ENCODE assay signal across 18 cellular contexts in genomic region chr5:35626553-35626952, GRCh38. TPM values are rescaled to one million over a fixed set of nuclear protein-coding genes. Genes with fewer than 3 reads are reported as not detected.
DNase-seq lines count a peak whose midpoint lies in the region; ATAC-seq, FAIRE-seq and TF ChIP-seq lines count a peak whose summit lies in the region.
"Had no signal": no experiment of that assay in that cellular context is flagged by ENCODE, and none has a peak within 500 bp of the region (broad histone marks: within the 10 kb centered on the region; RNA-seq: fewer than 3 reads in every experiment).

No MANE protein-coding gene starts in this region.

- peaks cover 35% of the 10 kb centered on the region for H3K4me1 Mint-ChIP-seq in activated CD4-positive, alpha-beta T cell treated with anti-CD3 and anti-CD28 coated beads for 36 hours
- H3K4me1 Mint-ChIP-seq in activated T-cell treated with anti-CD3 and anti-CD28 coated beads, Interleukin-2, amount 50 U/mL, for 72 hours (ENCODE audit: low read depth) = peaks cover 39% of the 10 kb centered on the region
- H3K4me1 Mint-ChIP-seq: GM23338 had no signal

- peak; percentile 56 for ATAC-seq in activated CD4-positive, alpha-beta T cell treated with anti-CD3 and anti-CD28 coated beads for 36 hours
- peak; percentile 23 to 54 for ATAC-seq in activated T-cell treated with anti-CD3 and anti-CD28 coated beads, Interleukin-2, amount 50 U/mL, for 72 hours (replicated peaks in 1 of 2)
- ATAC-seq in stimulated activated naive CD8-positive, alpha-beta T cell treated with anti-CD3 and anti-CD28 coated beads, Interleukin-15, Interleukin-2, amounts not matched to agents 100 U/mL and 50 U/mL, for 24 hours = peak; percentile 22
- ATAC-seq: A549, GM23338 had no signal

- CTCF ChIA-PET in activated CD4-positive, alpha-beta T cell treated with anti-CD3 and anti-CD28 coated beads for 36 hours (lab: Charles Lee) = interaction anchor here (0.6 to 1.5 kb wide), 9 partner anchors 9 to 882 kb away, joined by 3 to 6 read pairs (median 3); partner anchors contain the start of gene SPEF2

- no peaks in the 10 kb centered on the region for H3K27me3 Mint-ChIP-seq in activated CD4-positive, alpha-beta T cell treated with anti-CD3 and anti-CD28 coated beads for 36 hours
- no peaks in the 10 kb centered on the region for H3K27me3 Mint-ChIP-seq in activated T-cell treated with anti-CD3 and anti-CD28 coated beads, Interleukin-2, amount 50 U/mL, for 72 hours (ENCODE audit: low read depth)
- H3K27me3 Mint-ChIP-seq: CD4-positive, alpha-beta T cell had no signal

- no peak for TF ChIP-seq CTCF in epithelial cell of esophagus (IDR thresholded peaks at IDR 0.05; ENCODE audit: insufficient read depth, low read depth, low read length, missing control alignments)

- no peak overlapping the region for H3K4me3 Mint-ChIP-seq in activated CD4-positive, alpha-beta T cell treated with anti-CD3 and anti-CD28 coated beads for 36 hours
- H3K4me3 Mint-ChIP-seq in activated T-cell treated with anti-CD3 and anti-CD28 coated beads, Interleukin-2, amount 50 U/mL, for 72 hours = no peak overlapping the region
- H3K4me3 Mint-ChIP-seq: CD4-positive, alpha-beta T cell; GM23338 had no signal

- DNase-seq in activated CD4-positive, alpha-beta T cell treated with anti-CD3 and anti-CD28 coated beads for 36 hours = no peak
- no peak for DNase-seq in activated CD4-positive, alpha-beta T cell treated with anti-CD3 and anti-CD28 coated beads for 1 hour
- DNase-seq in activated T-cell treated with anti-CD3 and anti-CD28 coated beads, Interleukin-2, amount 50 U/mL, for 72 hours = no peak
- DNase-seq in activated T-cell treated with anti-CD3 and anti-CD28 coated beads, Interleukin-2, amount 50 U/mL, for 48 hours = no peak
- DNase-seq in epithelial cell of esophagus (ENCODE audit: low read depth) (peak; percentile 3), mesenteric fat pad (ENCODE audit: low spot score) (no peak), GM12891 (ENCODE audit: insufficient read length, low spot score) (no peak)
- no peak for DNase-seq in stimulated activated naive CD8-positive, alpha-beta T cell treated with anti-CD3 and anti-CD28 coated beads, Interleukin-15, Interleukin-2, amounts not matched to agents 100 U/mL and 50 U/mL, for 24 hours
- DNase-seq: Caco-2; CD4-positive, alpha-beta T cell had no signal

- POLR2A ChIA-PET in activated CD4-positive, alpha-beta T cell treated with anti-CD3 and anti-CD28 coated beads for 36 hours (lab: Charles Lee) = interaction anchor here (1.5 kb wide), 1 partner anchor 47 kb away, joined by 3 read pairs; no protein-coding TSS in a partner anchor

- H3K4me3 ChIP-seq in epithelial cell of esophagus (ENCODE audit: low read length) = no peak overlapping the region
- H3K4me3 ChIP-seq: A549, GM23338 had no signal

- peaks cover 26% of the 10 kb centered on the region for H3K36me3 Mint-ChIP-seq in activated CD4-positive, alpha-beta T cell treated with anti-CD3 and anti-CD28 coated beads for 36 hours (ENCODE audit: low read depth)
- peaks cover 8 to 9% of the 10 kb centered on the region in 2 donors for H3K36me3 Mint-ChIP-seq in activated T-cell treated with anti-CD3 and anti-CD28 coated beads, Interleukin-2, amount 50 U/mL, for 72 hours (ENCODE audit: insufficient read depth in 2 of 2)

- no peak overlapping the region for H3K27ac Mint-ChIP-seq in activated CD4-positive, alpha-beta T cell treated with anti-CD3 and anti-CD28 coated beads for 36 hours
- H3K27ac Mint-ChIP-seq in activated T-cell treated with anti-CD3 and anti-CD28 coated beads, Interleukin-2, amount 50 U/mL, for 72 hours = no peak overlapping the region
- H3K27ac Mint-ChIP-seq: CD4-positive, alpha-beta T cell; GM23338 had no signal

- intact Hi-C loops in activated CD4-positive, alpha-beta T cell treated with anti-CD3 and anti-CD28 coated beads for 36 hours (cut with DNase I, micrococcal nuclease) = loop anchor here in 1 of 2 experiments (1.0 kb wide), 1 partner anchor 9 kb away; the partner anchor contains the start of gene SPEF2

- no peak for TF ChIP-seq POLR2A in GM12891 (IDR thresholded peaks at IDR 0.05; ENCODE audit: low read depth, low read length)

- H3K9me3 Mint-ChIP-seq in activated CD4-positive, alpha-beta T cell treated with anti-CD3 and anti-CD28 coated beads for 36 hours (ENCODE audit: low read depth) = peaks cover 2% of the 10 kb centered on the region
- peaks cover 1 to 5% of the 10 kb centered on the region in 2 donors for H3K9me3 Mint-ChIP-seq in activated T-cell treated with anti-CD3 and anti-CD28 coated beads, Interleukin-2, amount 50 U/mL, for 72 hours
- H3K9me3 Mint-ChIP-seq: CD4-positive, alpha-beta T cell had no signal

- no peak for FAIRE-seq in GM12891 (lab: Jason Lieb, UNC)
- FAIRE-seq: A549, D721Med, G401.6, GM12892, GM18507, H54, HTR-8/SVneo had no signal

TF ChIP-seq in GM12891, 5 proteins besides CTCF, POLR2A, EP300 and RAD21:
- TF ChIP-seq PAX5 (IDR thresholded peaks at IDR 0.05; ENCODE audit: insufficient read depth, low read length, severe bottlenecking) (no peak), TAF1 (IDR thresholded peaks at IDR 0.05; ENCODE audit: low read depth, low read length) (no peak), SPI1 (IDR thresholded peaks at IDR 0.05; ENCODE audit: low read depth, low read length) (no peak), POU2F2 (IDR thresholded peaks at IDR 0.05; ENCODE audit: low read depth, low read length) (no peak), POLR2AphosphoS5 (IDR thresholded peaks at IDR 0.05; ENCODE audit: low read depth, low read length) (no peak)

RNA-seq across cellular contexts. Expression of gene SPEF2, which starts 8.9 kb away (rescaled TPM):
- total RNA-seq in activated CD4-positive, alpha-beta T cell treated with anti-CD3 and anti-CD28 coated beads for 36 hours = 10 to 100 TPM; 14.1 to 14.6 TPM
- 10 to 100 TPM; 17.9 to 19.1 TPM for total RNA-seq in activated T-cell treated with anti-CD3 and anti-CD28 coated beads, Interleukin-2, amount 50 U/mL, for 72 hours
- 2.3 TPM for total RNA-seq in mesenteric fat pad
- 0.12 TPM for polyA plus RNA-seq in GM12891 (2012; ENCODE audit: low read depth, missing spikeins)
